Comparison of ENCODE assay signal across 12 cellular contexts in the genomic region with DNA sequence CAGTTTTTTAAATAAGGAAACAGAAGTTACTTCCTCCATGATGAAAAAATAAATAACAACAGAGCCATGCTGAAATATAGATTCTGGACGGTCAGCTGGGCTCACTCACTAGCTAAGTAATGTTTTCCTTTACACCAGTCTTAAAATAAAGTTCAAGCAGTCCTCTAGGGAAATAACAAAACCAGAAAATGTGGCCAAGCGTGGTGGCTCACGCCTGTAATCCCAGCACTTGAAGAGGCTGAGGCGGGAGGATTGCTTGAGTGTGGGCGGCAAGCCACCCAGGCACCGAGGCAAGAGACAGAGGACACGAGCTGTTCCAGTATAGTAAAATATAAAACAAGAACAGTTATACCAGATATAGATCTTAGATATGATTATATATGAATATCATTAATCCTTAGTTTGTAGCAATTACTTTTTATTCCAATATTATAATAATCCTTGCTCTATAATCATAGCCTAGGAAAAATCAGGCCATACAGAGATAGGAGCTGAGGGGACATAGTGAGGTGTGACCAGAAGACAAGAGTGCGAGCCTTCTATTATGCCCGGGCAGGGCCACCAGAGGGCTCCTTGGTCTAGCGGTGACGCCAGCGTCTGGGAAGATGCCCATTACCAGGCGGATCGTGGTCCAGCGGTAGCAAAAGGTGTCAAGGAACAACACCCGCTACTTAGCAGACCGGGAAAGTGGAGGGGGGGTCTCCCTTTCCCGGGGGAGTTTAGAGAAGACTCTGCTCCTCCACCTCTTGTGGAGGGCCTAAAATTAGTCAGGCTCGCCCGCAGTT. TPM values are rescaled to one million over a fixed set of nuclear protein-coding genes. Genes with fewer than 3 reads are reported as not detected.
DNase-seq lines count a peak whose midpoint lies in the region; ATAC-seq, FAIRE-seq and TF ChIP-seq lines count a peak whose summit lies in the region.
"Not testable (repeated sequence)": the region's sequence is repeated elsewhere in the genome, so short reads cannot be mapped to it uniquely, and the experiment has no call there.
"Had no signal": no experiment of that assay in that cellular context is flagged by ENCODE, and none has a peak within 500 bp of the region (broad histone marks: within the 10 kb centered on the region; RNA-seq: fewer than 3 reads in every experiment).

No MANE protein-coding gene starts in this region.

- H2AFZ ChIP-seq in OCI-LY7 (ENCODE audit: low read length); neural progenitor cell (replicated peaks): not testable (repeated sequence)

- not testable (repeated sequence) for H3K9ac ChIP-seq in neural progenitor cell

- DNase-seq in GM18507 (ENCODE audit: extremely low spot score, insufficient read length, low read depth); OCI-LY7 (ENCODE audit: low spot score); neural progenitor cell (ENCODE audit: low spot score); stimulated activated naive B cell treated with anti-CD40 and anti-IgM and Interleukin-4, amounts not matched to agents 10 μg/mL and 1 μg/mL and 100 μg/mL, for 72 hours: not testable (repeated sequence)
- peak; percentile 5 for DNase-seq in MG63
- peak; percentile 63 for DNase-seq in Right ventricle myocardium inferior (ENCODE audit: missing footprints)

- peak overlapping the region; percentile 65 for H3K27ac Mint-ChIP-seq in dendritic cell treated with granulocyte-macrophage colony-stimulating factor and Interleukin-4, amounts not matched to agents 40 ng/mL and 50 ng/mL, for 4 days
- H3K27ac Mint-ChIP-seq in neural progenitor cell; stimulated activated naive B cell treated with anti-CD40 and anti-IgM and Interleukin-4, amounts not matched to agents 10 μg/mL and 1 μg/mL and 100 μg/mL, for 72 hours: not testable (repeated sequence)

- peak; percentile 29 for FAIRE-seq in GM18507 (lab: Jason Lieb, UNC)

- not testable (repeated sequence) for H3K9me3 Mint-ChIP-seq in dendritic cell treated with granulocyte-macrophage colony-stimulating factor and Interleukin-4, amounts not matched to agents 40 ng/mL and 50 ng/mL, for 4 days; neural progenitor cell; stimulated activated naive B cell treated with anti-CD40 and anti-IgM and Interleukin-4, amounts not matched to agents 10 μg/mL and 1 μg/mL and 100 μg/mL, for 72 hours

- H3K4me3 ChIP-seq in MG63; OCI-LY7 (ENCODE audit: low read depth, low read length, poor library complexity, severe bottlenecking); neural progenitor cell: not testable (repeated sequence)

- H3K79me2 ChIP-seq in OCI-LY7 (ENCODE audit: insufficient read depth, low read depth, low read length); neural progenitor cell (ENCODE audit: low read depth): not testable (repeated sequence)

- TF ChIP-seq CTCF in OCI-LY7 (conservative IDR thresholded peaks at IDR 0.05; ENCODE audit: low read length) (peak; percentile 34; the same call in 1 of the 2 replicates), neural progenitor cell (IDR thresholded peaks at IDR 0.05) (peak; percentile 4)

- H3K4me2 ChIP-seq in OCI-LY7 (ENCODE audit: low read length); neural progenitor cell: not testable (repeated sequence)

- not testable (repeated sequence) for H3K9me2 ChIP-seq in OCI-LY7 (ENCODE audit: insufficient read depth, low read length)

- peaks cover 14% of the 10 kb centered on the region for H3K4me1 Mint-ChIP-seq in dendritic cell treated with granulocyte-macrophage colony-stimulating factor and Interleukin-4, amounts not matched to agents 40 ng/mL and 50 ng/mL, for 4 days (ENCODE audit: low read depth)
- not testable (repeated sequence) for H3K4me1 Mint-ChIP-seq in neural progenitor cell
- H3K4me1 Mint-ChIP-seq in stimulated activated naive B cell treated with anti-CD40 and anti-IgM and Interleukin-4, amounts not matched to agents 10 μg/mL and 1 μg/mL and 100 μg/mL, for 72 hours = peaks cover 7 to 16% of the 10 kb centered on the region in 2 donors

- peaks cover 14% of the 10 kb centered on the region for H3K4me1 ChIP-seq in OCI-LY7 (ENCODE audit: insufficient read depth, low read length, poor library complexity, severe bottlenecking)
- not testable (repeated sequence) for H3K4me1 ChIP-seq in neural progenitor cell

- not testable (repeated sequence) for H3K9me3 ChIP-seq in MG63; OCI-LY7 (ENCODE audit: low read length); neural progenitor cell (ENCODE audit: low read depth)

- H3K27ac ChIP-seq in OCI-LY7 (ENCODE audit: low read depth, low read length, poor library complexity, severe bottlenecking); neural progenitor cell: not testable (repeated sequence)

- not testable (repeated sequence) for H3K4me3 Mint-ChIP-seq in dendritic cell treated with granulocyte-macrophage colony-stimulating factor and Interleukin-4, amounts not matched to agents 40 ng/mL and 50 ng/mL, for 4 days; neural progenitor cell; stimulated activated naive B cell treated with anti-CD40 and anti-IgM and Interleukin-4, amounts not matched to agents 10 μg/mL and 1 μg/mL and 100 μg/mL, for 72 hours

- H3F3A ChIP-seq in neural progenitor cell (ENCODE audit: low read depth) = not testable (repeated sequence)

- not testable (repeated sequence) for H3K36me3 ChIP-seq in MG63; OCI-LY7 (ENCODE audit: insufficient read depth, low read length); neural progenitor cell

- not testable (repeated sequence) for ATAC-seq in Right ventricle myocardium inferior
- ATAC-seq in stimulated activated naive B cell treated with anti-CD40 and anti-IgM and Interleukin-4, amounts not matched to agents 10 μg/mL and 1 μg/mL and 100 μg/mL, for 72 hours (replicated peaks) = peak; percentile 57 to 62

- H3K27me3 ChIP-seq in MG63, neural progenitor cell: not testable (repeated sequence)

- not testable (repeated sequence) for H3K27me3 Mint-ChIP-seq in dendritic cell treated with granulocyte-macrophage colony-stimulating factor and Interleukin-4, amounts not matched to agents 40 ng/mL and 50 ng/mL, for 4 days; neural progenitor cell (ENCODE audit: insufficient read depth, low read depth); stimulated activated naive B cell treated with anti-CD40 and anti-IgM and Interleukin-4, amounts not matched to agents 10 μg/mL and 1 μg/mL and 100 μg/mL, for 72 hours

- BruUV-seq in OCI-LY7 (replicated peaks; lab: Mats Ljungman, UMichigan) = not testable (repeated sequence)

- CTCF ChIA-PET in OCI-LY7 (lab: Charles Lee; ENCODE audit: unreplicated experiment) = interaction anchor here (0.7 kb wide), 1 partner anchor 29 kb away, joined by 4 read pairs; a partner anchor contains a TSS

- POLR2A ChIA-PET in OCI-LY7 (lab: Charles Lee) = not testable (repeated sequence)

- H3K36me3 Mint-ChIP-seq in dendritic cell treated with granulocyte-macrophage colony-stimulating factor and Interleukin-4, amounts not matched to agents 40 ng/mL and 50 ng/mL, for 4 days (ENCODE audit: low read depth); neural progenitor cell; stimulated activated naive B cell treated with anti-CD40 and anti-IgM and Interleukin-4, amounts not matched to agents 10 μg/mL and 1 μg/mL and 100 μg/mL, for 72 hours: not testable (repeated sequence)

- intact Hi-C loops in OCI-LY7 (cut with micrococcal nuclease; ENCODE audit: unreplicated experiment); dendritic cell treated with granulocyte-macrophage colony-stimulating factor and Interleukin-4, amounts not matched to agents 40 ng/mL and 50 ng/mL, for 4 days (cut with micrococcal nuclease); Right ventricle myocardium inferior (cut with DNase I): not testable (repeated sequence)

- not testable (repeated sequence) for H4K20me1 ChIP-seq in OCI-LY7 (ENCODE audit: insufficient read depth, low read length); neural progenitor cell (ENCODE audit: low read depth)

RNA-seq across cellular contexts. Expression of a gene that starts 28.4 kb away (rescaled TPM):
- not detected in 2 replicates for total RNA-seq in MG63 (2014; rRNA removed; shearing (Covaris generic); ENCODE audit: low replicate concordance)
- total RNA-seq in OCI-LY7 (2014; rRNA removed; shearing (Covaris generic)) = 30.0 and 32.4 TPM in 2 replicates
- total RNA-seq in OCI-LY7 (2022) (38.5 and 55.9 TPM in 2 replicates), Right ventricle myocardium inferior (0.08 TPM), neural progenitor cell (ENCODE audit: low replicate concordance) (not detected in 2 replicates)
- total RNA-seq: Calu3; CD4-positive, alpha-beta T cell; Daoy; H7; IMR-90 had no signal

RNA-seq across cellular contexts. Expression of a gene that starts 43.6 kb away (rescaled TPM):
- not detected in 2 replicates for total RNA-seq in MG63 (2014; rRNA removed; shearing (Covaris generic); ENCODE audit: low replicate concordance)
- not detected in 2 replicates for total RNA-seq in OCI-LY7 (2014; rRNA removed; shearing (Covaris generic))
- total RNA-seq in OCI-LY7 (2022) = not detected in 2 replicates
- 1.4 TPM for total RNA-seq in Right ventricle myocardium inferior
- not detected in 2 replicates for total RNA-seq in neural progenitor cell (ENCODE audit: low replicate concordance)
- total RNA-seq: Calu3; CD4-positive, alpha-beta T cell; Daoy; IMR-90 had no signal

Comparison
In these comparisons a context has a peak if more than half of its experiments do, and no peak if none do; other contexts are left out.
1. RNA of a gene that starts 28.4 kb away (total RNA-seq): 30.0 to 55.9 TPM in OCI-LY7; 0.08 TPM in Right ventricle myocardium inferior (single experiment), not detected in neural progenitor cell and not detected in MG63; every median in the first group is over 10 times any median in the second.